ENCODE assay signal across 24 cellular contexts in genomic region chr4:174263445-174263736, GRCh38.
"Had no signal": no experiment of that assay in that cellular context is flagged by ENCODE, and none has a peak within 500 bp of the region (broad histone marks: within the 10 kb centered on the region; RNA-seq: fewer than 3 reads in every experiment).

No MANE protein-coding gene starts in this region.

- DNase-seq: central memory CD4-positive, alpha-beta T cell; effector CD8-positive, alpha-beta T cell; endodermal cell; mesenchymal stem cell; midbrain; naive thymus-derived CD8-positive, alpha-beta T cell; nephron progenitor cell; nucleus accumbens; psoas muscle; right cardiac atrium; small intestine; stimulated activated CD4-positive, alpha-beta T cell treated with anti-CD3 and anti-CD28 coated beads, Interleukin-12 subunit alpha, Interleukin-12 subunit beta, amount 100 ng/mL, for 4 hours; stimulated activated CD4-positive, alpha-beta T cell treated with anti-CD3 and anti-CD28 coated beads, Interleukin-1b, Interleukin-23, amount 100 ng/mL, for 48 hours; stimulated activated CD4-positive, alpha-beta T cell treated with anti-CD3 and anti-CD28 coated beads, Interleukin-4, amount 100 ng/mL, for 1 hour; stimulated activated CD8-positive, alpha-beta memory T cell treated with anti-CD3 and anti-CD28 coated beads, Interleukin-4, amount 100 ng/mL, for 48 hours; stimulated activated naive CD4-positive, alpha-beta T cell treated with Interleukin-2 at 50 U/mL for 16 hours; stomach; testis; tibial artery; upper lobe of left lung had no signal

- H3K9me3 ChIP-seq: esophagus muscularis mucosa, psoas muscle, stomach, testis, tibial artery, upper lobe of left lung had no signal

- H3K4me3 ChIP-seq: esophagus muscularis mucosa, psoas muscle, stomach, testis, tibial artery, upper lobe of left lung had no signal

- H3K27ac ChIP-seq: esophagus muscularis mucosa, psoas muscle, testis, tibial artery, upper lobe of left lung had no signal

- FAIRE-seq: endothelial cell of umbilical vein, keratinocyte, urothelium cell line had no signal

- ATAC-seq: naive thymus-derived CD8-positive, alpha-beta T cell; psoas muscle had no signal

- H3K27me3 ChIP-seq: esophagus muscularis mucosa, stomach, testis, tibial artery, upper lobe of left lung had no signal

- H3K36me3 ChIP-seq: tibial artery had no signal

- H3K4me1 ChIP-seq: testis had no signal
